In genomic region chr4:158094413-158095110, GRCh38 we compare ENCODE assay signal across 12 cellular contexts.
A peak's percentile ranks its signal among the peaks of the same experiment; 100 is the strongest.
DNase-seq lines count a peak whose midpoint lies in the region; FAIRE-seq and TF ChIP-seq lines count a peak whose summit lies in the region.
"Had no signal": no experiment of that assay in that cellular context is flagged by ENCODE, and none has a peak within 500 bp of the region (broad histone marks: within the 10 kb centered on the region; RNA-seq: fewer than 3 reads in every experiment).

No MANE protein-coding gene starts in this region.

- H3K4me3 Mint-ChIP-seq in astrocyte (ENCODE audit: unreplicated experiment), result no peak overlapping the region

- TF ChIP-seq EP300 in sigmoid colon (IDR thresholded peaks at IDR 0.05), result no peak

- H3K9me3 Mint-ChIP-seq in astrocyte (ENCODE audit: unreplicated experiment), result peaks cover 1% of the 10 kb centered on the region

- peaks cover 14% of the 10 kb centered on the region for H3K4me1 Mint-ChIP-seq in astrocyte (ENCODE audit: low read depth, unreplicated experiment)

- peak overlapping the region; percentile 59 for H3K4me2 ChIP-seq in astrocyte (ENCODE audit: low read length)

- peak overlapping the region; percentile 51 for H3K9ac ChIP-seq in astrocyte (ENCODE audit: low read length)

- H3K27me3 Mint-ChIP-seq in astrocyte (ENCODE audit: low read depth, unreplicated experiment), result no peaks in the 10 kb centered on the region

- H3K27ac ChIP-seq in astrocyte (ENCODE audit: low read depth, low read length) (peak overlapping the region; percentile 69), sigmoid colon (peak overlapping the region in 1 of 4 donors; percentile 3), vagina (no peak overlapping the region)
- H3K27ac ChIP-seq: 22Rv1 had no signal

- TF ChIP-seq CTCF in astrocyte (IDR thresholded peaks at IDR 0.05; ENCODE audit: insufficient read depth, low read depth, low read length), result no peak
- no peak for TF ChIP-seq CTCF in sigmoid colon (IDR thresholded peaks at IDR 0.05)
- TF ChIP-seq CTCF in vagina (IDR thresholded peaks at IDR 0.05), result no peak

- H3K4me3 ChIP-seq in astrocyte (ENCODE audit: insufficient read depth, low read depth, low read length) (no peak overlapping the region), sigmoid colon (no peak overlapping the region), vagina (no peak overlapping the region)

- H3K27me3 ChIP-seq in astrocyte (ENCODE audit: insufficient read depth, low read length) (no peaks in the 10 kb centered on the region), sigmoid colon (no peaks in the 10 kb centered on the region), vagina (no peaks in the 10 kb centered on the region)

- intact Hi-C loops in sigmoid colon (cut with DNase I) (no loop called here), vagina (cut with DNase I) (no loop called here)

- H4K20me1 ChIP-seq in astrocyte (ENCODE audit: insufficient read depth, low read length), result no peaks in the 10 kb centered on the region

- peak; percentile 33 for DNase-seq in DMS53 (lab: John Stamatoyannopoulos, UW)
- DNase-seq in DMS53 treated with DMSO at 0.1 percent for 48 hours (lab: John Stamatoyannopoulos, UW; ENCODE audit: unreplicated experiment), result no peak
- DNase-seq in astrocyte (ENCODE audit: low read depth), result peak; percentile 96
- peak; percentile 16 for DNase-seq in iPS-NIHi7 (ENCODE audit: extremely low spot score)
- peak; percentile 32 for DNase-seq in urothelium cell line (ENCODE audit: low spot score)
- no peak for DNase-seq in sigmoid colon
- no peak for DNase-seq in activated CD8-positive, alpha-beta memory T cell treated with anti-CD3 and anti-CD28 coated beads, Interleukin-2, amount 50 U/mL, for 48 hours
- no peak for DNase-seq in vagina (ENCODE audit: extremely low spot score in 2 of 2)
- DNase-seq: activated CD4-positive, CD25-positive, alpha-beta regulatory T cell; NCI-H1930 had no signal

- H2AFZ ChIP-seq in astrocyte (ENCODE audit: low read depth, low read length), result no peak overlapping the region

- H3K9me3 ChIP-seq in astrocyte (ENCODE audit: insufficient read depth, low read depth, low read length) (no peaks in the 10 kb centered on the region), sigmoid colon (no peaks in the 10 kb centered on the region), vagina (no peaks in the 10 kb centered on the region)

- no peaks in the 10 kb centered on the region for H3K79me2 ChIP-seq in astrocyte (ENCODE audit: insufficient read depth, low read length)

- H3K4me1 ChIP-seq in astrocyte (ENCODE audit: insufficient read depth, low read length) (peaks cover 20% of the 10 kb centered on the region), sigmoid colon (no peaks in the 10 kb centered on the region), vagina (peaks cover 13% of the 10 kb centered on the region)

- H3K27ac Mint-ChIP-seq in astrocyte (ENCODE audit: unreplicated experiment), result peak overlapping the region; percentile 82
- H3K27ac Mint-ChIP-seq: activated T-helper 2 cell treated with anti-CD3 and anti-CD28 coated beads, Interferon-gamma antibody, Interleukin-2, Interleukin-4, amounts not matched to agents 10 μg/mL and 5 μg/mL and 100 μg/mL, durations not matched to agents 14 hours and 24 hours and 36 hours had no signal

- 92 to 96% methylated on average over 1 of the region's 1 CpG for WGBS in sigmoid colon, 2 donors

- H3K36me3 Mint-ChIP-seq in astrocyte (ENCODE audit: low read depth, unreplicated experiment), result no peaks in the 10 kb centered on the region

- no peak for TF ChIP-seq POLR2A in sigmoid colon (IDR thresholded peaks at IDR 0.05)
- TF ChIP-seq POLR2A in vagina (IDR thresholded peaks at IDR 0.05), result no peak

- no peaks in the 10 kb centered on the region for H3K36me3 ChIP-seq in astrocyte (ENCODE audit: insufficient read depth, low read length)
- H3K36me3 ChIP-seq in sigmoid colon, result no peaks in the 10 kb centered on the region
- H3K36me3 ChIP-seq in vagina, result no peaks in the 10 kb centered on the region

- FAIRE-seq in astrocyte (lab: Jason Lieb, UNC), result no peak
- FAIRE-seq in urothelium cell line (lab: Jason Lieb, UNC), result no peak

Comparison
In these comparisons a context has a peak if more than half of its experiments do, and no peak if none do; other contexts are left out.
1. DNase-seq: peak in DMS53 (single experiment), astrocyte (single experiment), iPS-NIHi7 (single experiment) and urothelium cell line (single experiment); none in DMS53 treated with DMSO at 0.1 percent for 48 hours (single experiment), sigmoid colon (single experiment), activated CD8-positive, alpha-beta memory T cell treated with anti-CD3 and anti-CD28 coated beads, Interleukin-2, amount 50 U/mL, for 48 hours (single experiment) and vagina (0 of 2).